20 cellular contexts compared by ENCODE assay signal in genomic region chr1:17021896-17022295, GRCh38. TPM values are rescaled to one million over a fixed set of nuclear protein-coding genes. Genes with fewer than 3 reads are reported as not detected.
A peak's percentile ranks its signal among the peaks of the same experiment; 100 is the strongest.
DNase-seq lines count a peak whose midpoint lies in the region; ATAC-seq and TF ChIP-seq lines count a peak whose summit lies in the region.
"Had no signal": no experiment of that assay in that cellular context is flagged by ENCODE, and none has a peak within 500 bp of the region (broad histone marks: within the 10 kb centered on the region; RNA-seq: fewer than 3 reads in every experiment).

No MANE protein-coding gene starts in this region.

- peak overlapping the region; percentile 60 for H3K27ac Mint-ChIP-seq in activated CD4-positive, alpha-beta T cell treated with anti-CD3 and anti-CD28 coated beads, Interleukin-2, amount 10 ng/mL, durations not matched to agents 7 days and 5 days
- H3K27ac Mint-ChIP-seq: B cell, HFFc6 had no signal

- H3K9me3 ChIP-seq in upper lobe of right lung = no peaks in the 10 kb centered on the region

- H3K4me1 ChIP-seq in upper lobe of right lung = no peaks in the 10 kb centered on the region

- POLR2A ChIA-PET in activated CD4-positive, alpha-beta T cell treated with anti-CD3 and anti-CD28 coated beads, Interleukin-2, amount 10 ng/mL, durations not matched to agents 7 days and 5 days (lab: Charles Lee) = interaction anchor here (0.6 kb wide), 1 partner anchor 117 kb away, joined by 4 read pairs; no protein-coding TSS in a partner anchor

- DNase-seq in activated CD4-positive, alpha-beta T cell treated with anti-CD3 and anti-CD28 coated beads, Interleukin-2, amount 10 ng/mL, durations not matched to agents 7 days and 5 days = no peak
- no peak for DNase-seq in activated CD4-positive, alpha-beta T cell treated with anti-CD3 and anti-CD28 coated beads for 4 hours
- DNase-seq in occipital lobe (lab: John Stamatoyannopoulos, UW) (peak; percentile 25), upper lobe of right lung (peak; percentile 44), DMS79 (lab: John Stamatoyannopoulos, UW) (no peak)
- no peak for DNase-seq in stimulated activated CD4-positive, alpha-beta T cell treated with anti-CD3 and anti-CD28 coated beads, Interleukin-1b, Interleukin-23, amount 100 ng/mL, for 48 hours
- DNase-seq: 8988T, DMS 273 treated with DMSO at 0.1 percent for 48 hours, HFFc6, KBM-7, NCI-H1417, NCI-H187 treated with DMSO at 0.1 percent for 48 hours, NCI-H226, NCI-H524, NCI-H82, RPMI8226 had no signal

- H3K4me1 Mint-ChIP-seq in activated CD4-positive, alpha-beta T cell treated with anti-CD3 and anti-CD28 coated beads, Interleukin-2, amount 10 ng/mL, durations not matched to agents 7 days and 5 days = peaks cover 26% of the 10 kb centered on the region

- peaks cover 33% of the 10 kb centered on the region for H3K36me3 Mint-ChIP-seq in activated CD4-positive, alpha-beta T cell treated with anti-CD3 and anti-CD28 coated beads, Interleukin-2, amount 10 ng/mL, durations not matched to agents 7 days and 5 days (ENCODE audit: low read depth)

- H3K27ac ChIP-seq in cingulate gyrus (ENCODE audit: low read depth, low read length) = peak overlapping the region; percentile 55
- no peak overlapping the region for H3K27ac ChIP-seq in upper lobe of right lung

- TF ChIP-seq CTCF in upper lobe of right lung (IDR thresholded peaks at IDR 0.05) = no peak

- CTCF ChIA-PET in activated CD4-positive, alpha-beta T cell treated with anti-CD3 and anti-CD28 coated beads, Interleukin-2, amount 10 ng/mL, durations not matched to agents 7 days and 5 days (lab: Charles Lee) = interaction anchor here (1.1 to 1.8 kb wide), 2 partner anchors 9 to 51 kb away, joined by 3 to 4 read pairs; no protein-coding TSS in a partner anchor

- no peaks in the 10 kb centered on the region for H3K9me3 Mint-ChIP-seq in activated CD4-positive, alpha-beta T cell treated with anti-CD3 and anti-CD28 coated beads, Interleukin-2, amount 10 ng/mL, durations not matched to agents 7 days and 5 days
- H3K9me3 Mint-ChIP-seq: HFFc6 had no signal

- no peaks in the 10 kb centered on the region for H3K27me3 ChIP-seq in upper lobe of right lung

- peaks cover 94% of the 10 kb centered on the region for H3K36me3 ChIP-seq in upper lobe of right lung

- no peak overlapping the region for H3K4me3 ChIP-seq in upper lobe of right lung

- intact Hi-C loops in upper lobe of right lung (cut with DNase I) = no loop called here

- no peaks in the 10 kb centered on the region for H3K27me3 Mint-ChIP-seq in activated CD4-positive, alpha-beta T cell treated with anti-CD3 and anti-CD28 coated beads, Interleukin-2, amount 10 ng/mL, durations not matched to agents 7 days and 5 days
- H3K27me3 Mint-ChIP-seq: B cell had no signal

- no peak for ATAC-seq in upper lobe of right lung
- no peak for ATAC-seq in HG03442 (IDR thresholded peaks at IDR 0.05; ENCODE audit: unreplicated experiment)
- ATAC-seq: HepG2 had no signal

- H3K4me3 Mint-ChIP-seq in activated CD4-positive, alpha-beta T cell treated with anti-CD3 and anti-CD28 coated beads, Interleukin-2, amount 10 ng/mL, durations not matched to agents 7 days and 5 days = no peak overlapping the region
- H3K4me3 Mint-ChIP-seq: B cell, HFFc6 had no signal

RNA-seq across cellular contexts. Expression of gene ATP13A2, which starts 10.2 kb away (rescaled TPM):
- total RNA-seq in activated CD4-positive, alpha-beta T cell treated with anti-CD3 and anti-CD28 coated beads, Interleukin-2, amount 10 ng/mL, durations not matched to agents 7 days and 5 days = 10 to 100 TPM; 57.1 to 59.4 TPM
- 59.4 TPM for total RNA-seq in occipital lobe
- total RNA-seq in upper lobe of right lung = 42.1 TPM

RNA-seq across cellular contexts. Expression of gene SDHB, which starts 31.9 kb away (rescaled TPM):
- 10 to 100 TPM; 77.7 to 82.8 TPM for total RNA-seq in activated CD4-positive, alpha-beta T cell treated with anti-CD3 and anti-CD28 coated beads, Interleukin-2, amount 10 ng/mL, durations not matched to agents 7 days and 5 days
- total RNA-seq in occipital lobe (67.1 TPM), upper lobe of right lung (79.3 TPM)

RNA-seq across cellular contexts. Expression of gene MFAP2, which starts 41.5 kb away (rescaled TPM):
- not detected for total RNA-seq in activated CD4-positive, alpha-beta T cell treated with anti-CD3 and anti-CD28 coated beads, Interleukin-2, amount 10 ng/mL, durations not matched to agents 7 days and 5 days
- total RNA-seq in occipital lobe = 5.6 TPM
- total RNA-seq in upper lobe of right lung = 14.8 TPM
- total RNA-seq: B cell had no signal

Comparison
In these comparisons a context has a peak if more than half of its experiments do, and no peak if none do; other contexts are left out.
1. DNase-seq: peak in occipital lobe (single experiment) and upper lobe of right lung (single experiment); none in activated CD4-positive, alpha-beta T cell treated with anti-CD3 and anti-CD28 coated beads, Interleukin-2, amount 10 ng/mL, durations not matched to agents 7 days and 5 days (single experiment), activated CD4-positive, alpha-beta T cell treated with anti-CD3 and anti-CD28 coated beads for 4 hours (0 of 2), stimulated activated CD4-positive, alpha-beta T cell treated with anti-CD3 and anti-CD28 coated beads, Interleukin-1b, Interleukin-23, amount 100 ng/mL, for 48 hours (single experiment) and DMS79 (single experiment).